ENCODE assay signal across 33 cellular contexts in genomic region chr3:51747840-51748239, GRCh38. TPM values are rescaled to one million over a fixed set of nuclear protein-coding genes. Genes with fewer than 3 reads are reported as not detected.
"Had no signal": no experiment of that assay in that cellular context is flagged by ENCODE, and none has a peak within 500 bp of the region (broad histone marks: within the 10 kb centered on the region; RNA-seq: fewer than 3 reads in every experiment).

No MANE protein-coding gene starts in this region.

- H3K4me1 Mint-ChIP-seq: brain had no signal

- ATAC-seq: activated T-cell treated with anti-CD3 and anti-CD28 coated beads, Interleukin-2, amount 50 U/mL, for 72 hours; esophagus mucosa; foreskin keratinocyte; gastrocnemius medialis; heart left ventricle; T-helper 17 cell had no signal

- H3K9me3 ChIP-seq: ascending aorta, breast epithelium, colonic mucosa, gastrocnemius medialis had no signal

- H3K27me3 ChIP-seq: ascending aorta, breast epithelium, cardiac muscle cell, colonic mucosa, foreskin keratinocyte, gastrocnemius medialis had no signal

- DNase-seq: activated B cell treated with CpG ODN at 0.5 μM for 24 hours; activated CD4-positive, alpha-beta T cell treated with anti-CD3 and anti-CD28 coated beads for 48 hours; activated CD4-positive, alpha-beta T cell treated with anti-CD3 and anti-CD28 coated beads, Interleukin-2, amount 50 U/mL, for 1 hour; activated CD4-positive, alpha-beta T cell treated with anti-CD3 and anti-CD28 coated beads, Interleukin-2, amount 50 U/mL, for 48 hours; activated CD8-positive, alpha-beta memory T cell treated with anti-CD3 and anti-CD28 coated beads, Interleukin-2, amount 50 U/mL, for 48 hours; activated effector memory CD4-positive, alpha-beta T cell treated with Interleukin-2 at 50 U/mL for 16 hours; activated gamma-delta T cell treated with Interleukin-2 at 50 U/mL for 16 hours; activated naive CD4-positive, alpha-beta T cell treated with anti-CD3 and anti-CD28 coated beads for 36 hours; activated T-cell treated with anti-CD3 and anti-CD28 coated beads for 4 hours; activated T-cell treated with anti-CD3 and anti-CD28 coated beads, Interleukin-2, amount 50 U/mL, for 24 hours; activated T-cell treated with anti-CD3 and anti-CD28 coated beads, Interleukin-2, amount 50 U/mL, for 72 hours; central memory CD4-positive, alpha-beta T cell; cerebellar nuclear complex; colonic mucosa; effector CD8-positive, alpha-beta T cell; foreskin keratinocyte; gastrocnemius medialis; glutamatergic neuron; heart left ventricle; T-helper 1 cell; T-helper 17 cell; T1000; WERI-Rb-1 had no signal

- H3K27ac Mint-ChIP-seq: activated B cell treated with CpG ODN at 0.5 μM for 24 hours; activated naive CD4-positive, alpha-beta T cell treated with anti-CD3 and anti-CD28 coated beads for 36 hours; activated naive CD4-positive, alpha-beta T cell treated with anti-CD3 and anti-CD28 coated beads, Interleukin-2, amount 50 U/mL, for 24 hours; activated T-cell treated with anti-CD3 and anti-CD28 coated beads, Interleukin-2, amount 50 U/mL, for 72 hours; brain; T-helper 17 cell; T-helper 2 cell treated with Interferon-gamma antibody and Interleukin-4, amounts not matched to agents 5 μg/mL and 100 μg/mL, for 36 hours had no signal

- H3K36me3 Mint-ChIP-seq: activated naive CD4-positive, alpha-beta T cell treated with anti-CD3 and anti-CD28 coated beads, Interleukin-2, amount 50 U/mL, for 24 hours; brain had no signal

- H3K4me3 ChIP-seq: ascending aorta, breast epithelium, cardiac muscle cell, colonic mucosa, gastrocnemius medialis, heart left ventricle had no signal

- H3K27ac ChIP-seq: ascending aorta, breast epithelium, cardiac muscle cell, colonic mucosa, foreskin keratinocyte, gastrocnemius medialis, heart left ventricle, WERI-Rb-1 had no signal

- H3K36me3 ChIP-seq: ascending aorta, breast epithelium, cardiac muscle cell, colonic mucosa, gastrocnemius medialis, heart left ventricle, WERI-Rb-1 had no signal

- H3K4me3 Mint-ChIP-seq: activated B cell treated with CpG ODN at 0.5 μM for 24 hours; activated naive CD4-positive, alpha-beta T cell treated with anti-CD3 and anti-CD28 coated beads for 36 hours; activated naive CD4-positive, alpha-beta T cell treated with anti-CD3 and anti-CD28 coated beads, Interleukin-2, amount 50 U/mL, for 24 hours; activated T-cell treated with anti-CD3 and anti-CD28 coated beads, Interleukin-2, amount 50 U/mL, for 24 hours; activated T-cell treated with anti-CD3 and anti-CD28 coated beads, Interleukin-2, amount 50 U/mL, for 72 hours; brain; T-helper 17 cell; T-helper 2 cell treated with Interferon-gamma antibody and Interleukin-4, amounts not matched to agents 5 μg/mL and 100 μg/mL, for 36 hours had no signal

- H3K4me1 ChIP-seq: ascending aorta, breast epithelium, colonic mucosa, foreskin keratinocyte, gastrocnemius medialis had no signal

- H3K27me3 Mint-ChIP-seq: activated naive CD4-positive, alpha-beta T cell treated with anti-CD3 and anti-CD28 coated beads, Interleukin-2, amount 50 U/mL, for 24 hours; activated T-cell treated with anti-CD3 and anti-CD28 coated beads, Interleukin-2, amount 50 U/mL, for 24 hours had no signal

- H3K9me3 Mint-ChIP-seq: activated B cell treated with CpG ODN at 0.5 μM for 24 hours; activated naive CD4-positive, alpha-beta T cell treated with anti-CD3 and anti-CD28 coated beads, Interleukin-2, amount 50 U/mL, for 24 hours; activated T-cell treated with anti-CD3 and anti-CD28 coated beads, Interleukin-2, amount 50 U/mL, for 72 hours; T-helper 2 cell treated with Interferon-gamma antibody and Interleukin-4, amounts not matched to agents 5 μg/mL and 100 μg/mL, for 36 hours had no signal

RNA-seq across cellular contexts. Expression of gene IQCF6, which starts 31.2 kb away (rescaled TPM):
- total RNA-seq: activated B cell treated with CpG ODN at 0.5 μM for 24 hours; activated naive CD4-positive, alpha-beta T cell treated with anti-CD3 and anti-CD28 coated beads for 36 hours; activated T-cell treated with anti-CD3 and anti-CD28 coated beads, Interleukin-2, amount 50 U/mL, for 72 hours; ascending aorta; breast epithelium; cardiac muscle cell; colonic mucosa; dermis microvascular lymphatic vessel endothelial cell; endothelial cell of umbilical vein; epithelial cell of proximal tubule; esophagus mucosa; foreskin keratinocyte; gastrocnemius medialis; heart left ventricle; T-helper 17 cell had no signal

RNA-seq across cellular contexts. Expression of gene GRM2, which starts 41.0 kb away (rescaled TPM):
- total RNA-seq: ascending aorta, epithelial cell of proximal tubule, foreskin keratinocyte had no signal
